8 cellular contexts compared by ENCODE assay signal in the genomic region with DNA sequence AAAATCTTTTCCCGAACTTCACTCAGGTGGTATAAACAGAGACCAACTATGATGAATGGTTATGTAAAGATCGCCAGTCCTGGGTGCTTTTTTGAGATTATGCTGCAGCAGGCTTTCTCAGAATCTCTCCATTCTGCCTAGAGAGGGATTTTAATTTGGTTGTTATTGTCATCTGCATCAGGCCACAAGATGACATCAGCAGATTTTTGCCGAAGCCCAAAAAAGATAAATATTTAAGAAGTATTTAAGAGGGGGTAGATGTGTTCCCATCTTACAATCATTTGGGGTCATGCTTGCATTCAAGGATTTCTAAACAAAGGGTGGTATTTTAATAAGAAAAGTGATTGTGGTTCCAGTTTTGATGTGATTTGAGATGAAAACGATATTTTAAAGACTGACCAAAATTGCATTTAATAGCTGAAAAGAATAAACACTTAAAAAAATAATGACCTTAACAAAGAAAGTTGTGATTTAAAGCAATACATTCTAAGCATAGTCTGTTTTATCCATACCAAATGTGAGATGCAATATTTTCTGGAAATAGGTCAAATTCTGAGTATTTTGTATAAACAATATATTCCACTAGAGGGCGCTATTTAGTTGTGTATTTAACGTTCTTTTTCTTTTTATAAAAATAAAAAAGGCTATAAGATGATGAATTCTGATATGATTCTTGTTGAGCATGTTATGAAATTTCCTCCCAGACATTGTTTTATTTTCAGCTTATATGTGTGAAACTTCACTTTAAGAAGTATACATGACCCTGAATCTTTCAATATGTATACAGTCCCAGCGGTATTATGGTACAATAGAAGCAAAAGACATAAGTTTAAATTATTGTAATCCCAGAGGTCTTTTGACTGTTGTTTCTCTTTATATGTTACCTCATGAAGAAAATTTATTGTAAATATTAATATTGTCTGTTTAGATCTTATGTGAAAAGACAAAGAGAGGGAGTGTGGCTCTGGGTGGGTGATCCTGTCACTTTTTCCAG. TPM values are rescaled to one million over a fixed set of nuclear protein-coding genes. Genes with fewer than 3 reads are reported as not detected.
DNase-seq lines count a peak whose midpoint lies in the region; ATAC-seq and TF ChIP-seq lines count a peak whose summit lies in the region.

No MANE protein-coding gene starts in this region.

- DNase-seq in DMS 273 (lab: John Stamatoyannopoulos, UW; ENCODE audit: unreplicated experiment) (peak; percentile 67), DMS 273 treated with DMSO at 0.1 percent for 48 hours (lab: John Stamatoyannopoulos, UW) (no peak), NCI-H1694 treated with DMSO at 0.1 percent for 48 hours (lab: John Stamatoyannopoulos, UW) (peak; percentile 49), brain microvascular endothelial cell (no peak), mucosa of descending colon (no peak)
- no peak for DNase-seq in stimulated activated CD4-positive, alpha-beta T cell treated with anti-CD3 and anti-CD28 coated beads, Interleukin-1b, Interleukin-23, amount 100 ng/mL, for 48 hours

- no peaks in the 10 kb centered on the region for H3K4me1 Mint-ChIP-seq in stimulated activated memory B cell treated with anti-CD40 and anti-IgM and Interleukin-4, amounts not matched to agents 10 μg/mL and 1 μg/mL and 100 μg/mL, for 72 hours

- H3K36me3 ChIP-seq in brain microvascular endothelial cell (replicated peaks) (no peaks in the 10 kb centered on the region), mucosa of descending colon (ENCODE audit: low read depth) (no peaks in the 10 kb centered on the region)

- H3K4me1 ChIP-seq in mucosa of descending colon (ENCODE audit: low read depth) = no peaks in the 10 kb centered on the region

- ATAC-seq in mucosa of descending colon (no peak), GM21360 (IDR thresholded peaks at IDR 0.05; ENCODE audit: unreplicated experiment) (no peak)
- ATAC-seq in stimulated activated memory B cell treated with anti-CD40 and anti-IgM and Interleukin-4, amounts not matched to agents 10 μg/mL and 1 μg/mL and 100 μg/mL, for 72 hours = no peak

- in situ Hi-C loops in brain microvascular endothelial cell (cut with HindIII; ENCODE audit: low pct_ligation_motif_present, low sequenced_read_pairs) = no loop called here

- H3K27ac ChIP-seq in brain microvascular endothelial cell = no peak overlapping the region

- intact Hi-C loops in mucosa of descending colon (cut with DNase I, micrococcal nuclease) = no loop called here

- peak; percentile 10 for TF ChIP-seq CTCF in brain microvascular endothelial cell (IDR thresholded peaks at IDR 0.05; ENCODE audit: low read depth, low read length, missing control alignments)
- TF ChIP-seq CTCF in mucosa of descending colon (IDR thresholded peaks at IDR 0.05) = peak; percentile 10

- H3K36me3 Mint-ChIP-seq in stimulated activated memory B cell treated with anti-CD40 and anti-IgM and Interleukin-4, amounts not matched to agents 10 μg/mL and 1 μg/mL and 100 μg/mL, for 72 hours = no peaks in the 10 kb centered on the region

- no peaks in the 10 kb centered on the region for H3K9me3 ChIP-seq in mucosa of descending colon

- H3K27me3 ChIP-seq in brain microvascular endothelial cell (replicated peaks) = no peaks in the 10 kb centered on the region

- H3K27me3 Mint-ChIP-seq in stimulated activated memory B cell treated with anti-CD40 and anti-IgM and Interleukin-4, amounts not matched to agents 10 μg/mL and 1 μg/mL and 100 μg/mL, for 72 hours = peaks cover 23% of the 10 kb centered on the region

- H3K27ac Mint-ChIP-seq in stimulated activated memory B cell treated with anti-CD40 and anti-IgM and Interleukin-4, amounts not matched to agents 10 μg/mL and 1 μg/mL and 100 μg/mL, for 72 hours = no peak overlapping the region

- no peaks in the 10 kb centered on the region for H3K9me3 Mint-ChIP-seq in stimulated activated memory B cell treated with anti-CD40 and anti-IgM and Interleukin-4, amounts not matched to agents 10 μg/mL and 1 μg/mL and 100 μg/mL, for 72 hours

- no peak overlapping the region for H3K4me3 Mint-ChIP-seq in stimulated activated memory B cell treated with anti-CD40 and anti-IgM and Interleukin-4, amounts not matched to agents 10 μg/mL and 1 μg/mL and 100 μg/mL, for 72 hours

- H3K4me3 ChIP-seq in brain microvascular endothelial cell (ENCODE audit: low read depth, low read length) (no peak overlapping the region), mucosa of descending colon (no peak overlapping the region)

RNA-seq across cellular contexts. Expression of a gene that starts 51.0 kb away (rescaled TPM):
- total RNA-seq in mucosa of descending colon = 10 to 100 TPM; 15.0 to 23.5 (median 15.3) TPM

Comparison
In these comparisons a context has a peak if more than half of its experiments do, and no peak if none do; other contexts are left out.
1. DNase-seq: peak in DMS 273 (single experiment) and NCI-H1694 treated with DMSO at 0.1 percent for 48 hours (single experiment); none in DMS 273 treated with DMSO at 0.1 percent for 48 hours (single experiment), brain microvascular endothelial cell (single experiment), mucosa of descending colon (0 of 3) and stimulated activated CD4-positive, alpha-beta T cell treated with anti-CD3 and anti-CD28 coated beads, Interleukin-1b, Interleukin-23, amount 100 ng/mL, for 48 hours (single experiment).